ENCODE assay signal across 18 cellular contexts in genomic region chr5:76000586-76000985, GRCh38.
DNase-seq lines count a peak whose midpoint lies in the region; ATAC-seq and TF ChIP-seq lines count a peak whose summit lies in the region.
"Had no signal": no experiment of that assay in that cellular context is flagged by ENCODE, and none has a peak within 500 bp of the region (broad histone marks: within the 10 kb centered on the region; RNA-seq: fewer than 3 reads in every experiment).

No MANE protein-coding gene starts in this region.

- no peak for TF ChIP-seq CTCF in osteoblast (IDR thresholded peaks at IDR 0.05; ENCODE audit: extremely low read depth, low read depth, low read length)
- TF ChIP-seq CTCF in gastrocnemius medialis (IDR thresholded peaks at IDR 0.05 in 4 of 5, conservative IDR thresholded peaks at IDR 0.05 in 1 of 5) = no peak

- H3K4me1 ChIP-seq in osteoblast (ENCODE audit: insufficient read depth, low read length) (no peaks in the 10 kb centered on the region), gastrocnemius medialis (no peaks in the 10 kb centered on the region)
- H3K4me1 ChIP-seq: BLaER1 treated with 17β-estradiol and CSF1 and Interleukin-3, amounts not matched to agents 10 nM and 100 nM; Caco-2 had no signal

- no peaks in the 10 kb centered on the region for H4K20me1 ChIP-seq in osteoblast (ENCODE audit: insufficient read depth, low read length)
- H4K20me1 ChIP-seq: BLaER1 treated with 17β-estradiol and CSF1 and Interleukin-3, amounts not matched to agents 10 nM and 100 nM had no signal

- H3K9me3 ChIP-seq in osteoblast (ENCODE audit: low read depth, low read length) = no peaks in the 10 kb centered on the region
- no peaks in the 10 kb centered on the region for H3K9me3 ChIP-seq in gastrocnemius medialis
- H3K9me3 ChIP-seq: Caco-2 had no signal

- H3K27me3 ChIP-seq in osteoblast (ENCODE audit: insufficient read depth, low read length) = no peaks in the 10 kb centered on the region
- no peaks in the 10 kb centered on the region for H3K27me3 ChIP-seq in gastrocnemius medialis
- H3K27me3 ChIP-seq: BLaER1 treated with 17β-estradiol and CSF1 and Interleukin-3, amounts not matched to agents 10 nM and 100 nM had no signal

- peak overlapping the region; percentile 36 for H3K27ac ChIP-seq in caudate nucleus (ENCODE audit: low read depth, low read length)
- H3K27ac ChIP-seq in osteoblast (ENCODE audit: low read depth, low read length) = no peak overlapping the region
- no peak overlapping the region for H3K27ac ChIP-seq in gastrocnemius medialis
- H3K27ac ChIP-seq: BLaER1 treated with 17β-estradiol and CSF1 and Interleukin-3, amounts not matched to agents 10 nM and 100 nM; C4-2B had no signal

- no peak for ATAC-seq in HG02678 (IDR thresholded peaks at IDR 0.05; ENCODE audit: unreplicated experiment)
- no peak for ATAC-seq in gastrocnemius medialis
- no peak for ATAC-seq in HG02885 (IDR thresholded peaks at IDR 0.05; ENCODE audit: poor library complexity, unreplicated experiment)
- ATAC-seq: CD8-positive, alpha-beta T cell had no signal

- H3K36me3 ChIP-seq in osteoblast (ENCODE audit: insufficient read depth, low read length) (no peaks in the 10 kb centered on the region), gastrocnemius medialis (no peaks in the 10 kb centered on the region)
- H3K36me3 ChIP-seq: BLaER1 treated with 17β-estradiol and CSF1 and Interleukin-3, amounts not matched to agents 10 nM and 100 nM had no signal

- TF ChIP-seq POLR2A in gastrocnemius medialis (IDR thresholded peaks at IDR 0.05) = no peak

- no peaks in the 10 kb centered on the region for H3K79me2 ChIP-seq in osteoblast (ENCODE audit: insufficient read depth, low read length)

- in situ Hi-C loops in gastrocnemius medialis (cut with MboI; ENCODE audit: low sequenced_read_pairs in 4 of 4) = no loop called here

- no peak overlapping the region for H2AFZ ChIP-seq in osteoblast (ENCODE audit: low read length)

- H3K4me3 ChIP-seq in osteoblast (ENCODE audit: insufficient read depth, low read length) = no peak overlapping the region
- no peak overlapping the region for H3K4me3 ChIP-seq in gastrocnemius medialis
- H3K4me3 ChIP-seq: BLaER1 treated with 17β-estradiol and CSF1 and Interleukin-3, amounts not matched to agents 10 nM and 100 nM had no signal

- intact Hi-C loops in gastrocnemius medialis (cut with DNase I; ENCODE audit: low total_unique reads) = no loop called here

- peak; percentile 4 for DNase-seq in Ammon's horn (ENCODE audit: low spot score)
- DNase-seq in caudate nucleus (lab: John Stamatoyannopoulos, UW) = peak in 29 of 61 donors; percentile 0 to 83 (median 16)
- DNase-seq in inferior parietal cortex (ENCODE audit: extremely low spot score) = peak; percentile 12
- DNase-seq in putamen (ENCODE audit: low spot score) = peak; percentile 76
- no peak for DNase-seq in osteoblast (ENCODE audit: insufficient read length, low spot score, missing footprints)
- no peak for DNase-seq in gastrocnemius medialis
- DNase-seq: 8988T; ACHN; Caco-2; Calu3; CD4-positive, alpha-beta T cell; CD8-positive, alpha-beta T cell; DMS79 treated with DMSO at 0.1 percent for 48 hours; GF-D8 had no signal

- no peak overlapping the region for H3K4me2 ChIP-seq in osteoblast (ENCODE audit: insufficient read depth, low read length)
- H3K4me2 ChIP-seq: BLaER1 treated with 17β-estradiol and CSF1 and Interleukin-3, amounts not matched to agents 10 nM and 100 nM had no signal

Comparison
In these comparisons a context has a peak if more than half of its experiments do, and no peak if none do; other contexts are left out.
1. DNase-seq: peak in Ammon's horn (single experiment), inferior parietal cortex (single experiment) and putamen (single experiment); none in osteoblast (single experiment) and gastrocnemius medialis (0 of 2).